ENCODE assay signal across 13 cellular contexts in the genomic region with DNA sequence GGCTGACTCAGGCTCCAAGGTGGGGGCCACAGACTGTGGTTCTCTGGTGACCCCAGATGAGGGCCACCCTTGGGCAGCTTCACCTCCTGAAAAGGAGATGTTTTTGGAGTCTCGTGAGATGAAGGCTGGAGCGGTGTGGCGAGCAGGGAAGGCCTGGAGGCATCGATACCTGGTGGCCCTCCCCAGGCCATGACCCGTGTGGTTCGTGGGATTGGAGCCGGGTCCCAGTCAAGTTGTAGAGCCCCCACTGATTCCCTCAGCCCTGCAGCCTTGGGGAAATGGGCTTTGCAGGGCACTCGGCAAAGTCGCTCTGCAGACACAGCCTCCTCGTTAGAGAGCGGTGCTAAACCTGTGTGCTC.
"Had no signal": no experiment of that assay in that cellular context is flagged by ENCODE, and none has a peak within 500 bp of the region (broad histone marks: within the 10 kb centered on the region; RNA-seq: fewer than 3 reads in every experiment).

No MANE protein-coding gene starts in this region.

- DNase-seq: activated CD4-positive, alpha-beta T cell treated with anti-CD3 and anti-CD28 coated beads for 48 hours; activated naive CD4-positive, alpha-beta T cell treated with Interleukin-2 at 50 U/mL for 16 hours; colonic mucosa; effector memory CD4-positive, alpha-beta T cell; stimulated activated CD4-positive, alpha-beta T cell treated with anti-CD3 and anti-CD28 coated beads, Interleukin-4, amount 100 ng/mL, for 1 hour; stimulated activated naive CD8-positive, alpha-beta T cell treated with anti-CD3 and anti-CD28 coated beads, Interleukin-15, amount 100 ng/mL, for 72 hours had no signal

- H3K4me1 ChIP-seq: colonic mucosa, gastroesophageal sphincter had no signal

- H3K4me3 ChIP-seq: cardiac muscle cell, colonic mucosa, gastroesophageal sphincter, lung, SK-N-MC had no signal

- H3K9me3 ChIP-seq: colonic mucosa, gastroesophageal sphincter had no signal

- ATAC-seq: gastroesophageal sphincter; naive thymus-derived CD4-positive, alpha-beta T cell; stimulated activated naive CD8-positive, alpha-beta T cell treated with anti-CD3 and anti-CD28 coated beads, Interleukin-15, amount 100 ng/mL, for 72 hours; T-cell had no signal

- H3K36me3 ChIP-seq: cardiac muscle cell, colonic mucosa, gastroesophageal sphincter had no signal

- H3K27me3 ChIP-seq: cardiac muscle cell, colonic mucosa had no signal

- H3K27ac ChIP-seq: cardiac muscle cell, colonic mucosa, gastroesophageal sphincter, SK-N-MC, VCaP had no signal
